In genomic region chr15:27485265-27485664, GRCh38 we compare ENCODE assay signal across 20 cellular contexts.
"Had no signal": no experiment of that assay in that cellular context is flagged by ENCODE, and none has a peak within 500 bp of the region (broad histone marks: within the 10 kb centered on the region; RNA-seq: fewer than 3 reads in every experiment).

No MANE protein-coding gene starts in this region.

- H3K27ac Mint-ChIP-seq: natural killer cell treated with Interleukin-12 subunit alpha and Interleukin-12 subunit beta and Interleukin-15 and Interleukin-18, amount 100 ng/mL, for 72 hours; progenitor cell of endocrine pancreas had no signal

- H3K27me3 Mint-ChIP-seq: natural killer cell treated with Interleukin-12 subunit alpha and Interleukin-12 subunit beta and Interleukin-15 and Interleukin-18, amount 100 ng/mL, for 72 hours; progenitor cell of endocrine pancreas had no signal

- DNase-seq: dorsolateral prefrontal cortex; effector CD8-positive, alpha-beta T cell; gastrocnemius medialis; heart right ventricle; hypothalamus; kidney glomerular epithelial cell; midbrain; occipital lobe; pancreas; right cardiac atrium; small intestine; stimulated activated CD4-positive, alpha-beta T cell treated with anti-CD3 and anti-CD28 coated beads, Interleukin-12 subunit alpha, Interleukin-12 subunit beta, amount 100 ng/mL, for 4 hours; stimulated activated naive CD4-positive, alpha-beta T cell; stomach; substantia nigra; trophoblast cell had no signal

- H3K9me3 ChIP-seq: gastrocnemius medialis, pancreas had no signal

- H3K27ac ChIP-seq: coronary artery, dorsolateral prefrontal cortex, gastrocnemius medialis, heart right ventricle, pancreas, stomach had no signal

- H3K4me1 ChIP-seq: gastrocnemius medialis, pancreas, stomach had no signal

- H3K4me3 Mint-ChIP-seq: natural killer cell treated with Interleukin-12 subunit alpha and Interleukin-12 subunit beta and Interleukin-15 and Interleukin-18, amount 100 ng/mL, for 72 hours had no signal

- H3K4me3 ChIP-seq: coronary artery, dorsolateral prefrontal cortex, gastrocnemius medialis, heart right ventricle, pancreas, stomach had no signal

- H3K36me3 ChIP-seq: gastrocnemius medialis, heart right ventricle, pancreas, stomach had no signal

- ATAC-seq: esophagus mucosa; gastrocnemius medialis; heart right ventricle; natural killer cell treated with Interleukin-12 subunit alpha and Interleukin-12 subunit beta and Interleukin-15 and Interleukin-18, amount 100 ng/mL, for 72 hours; pancreas; right cardiac atrium had no signal

- H3K27me3 ChIP-seq: dorsolateral prefrontal cortex, gastrocnemius medialis, pancreas, stomach had no signal

- H3K36me3 Mint-ChIP-seq: natural killer cell treated with Interleukin-12 subunit alpha and Interleukin-12 subunit beta and Interleukin-15 and Interleukin-18, amount 100 ng/mL, for 72 hours had no signal
